ENCODE assay signal across 28 cellular contexts in genomic region chr9:119773823-119774222, GRCh38.
"Had no signal": no experiment of that assay in that cellular context is flagged by ENCODE, and none has a peak within 500 bp of the region (broad histone marks: within the 10 kb centered on the region; RNA-seq: fewer than 3 reads in every experiment).

No MANE protein-coding gene starts in this region.

- H3K27me3 Mint-ChIP-seq: activated CD8-positive, alpha-beta T cell treated with anti-CD3 and anti-CD28 coated beads for 36 hours; activated T-helper 17 cell treated with anti-CD3 and anti-CD28 coated beads, Interleukin-2, amount 50 U/mL, for 72 hours; central memory CD8-positive, alpha-beta T cell; dendritic cell treated with granulocyte-macrophage colony-stimulating factor and Interleukin-4, amounts not matched to agents 40 ng/mL and 50 ng/mL, for 4 days; T-cell; T-helper 17 cell had no signal

- H3K27me3 ChIP-seq: brain microvascular endothelial cell had no signal

- H3K27ac Mint-ChIP-seq: activated CD8-positive, alpha-beta T cell treated with anti-CD3 and anti-CD28 coated beads for 36 hours; activated naive CD8-positive, alpha-beta T cell; activated T-helper 17 cell treated with anti-CD3 and anti-CD28 coated beads, Interleukin-2, amount 50 U/mL, for 72 hours; dendritic cell treated with granulocyte-macrophage colony-stimulating factor and Interleukin-4, amounts not matched to agents 40 ng/mL and 50 ng/mL, for 4 days; endodermal cell; T-cell; T-helper 17 cell; T-helper 2 cell treated with Interferon-gamma antibody and Interleukin-4, amounts not matched to agents 5 μg/mL and 100 μg/mL, for 36 hours had no signal

- H3K4me1 Mint-ChIP-seq: activated T-helper 17 cell treated with anti-CD3 and anti-CD28 coated beads, Interleukin-2, amount 50 U/mL, for 72 hours; central memory CD8-positive, alpha-beta T cell; T-cell; T-helper 17 cell had no signal

- DNase-seq: activated CD4-positive, alpha-beta T cell treated with anti-CD3 and anti-CD28 coated beads for 1 hour; activated CD4-positive, alpha-beta T cell treated with anti-CD3 and anti-CD28 coated beads for 4 hours; activated CD4-positive, alpha-beta T cell treated with anti-CD3 and anti-CD28 coated beads, Interleukin-2, amount 50 U/mL, for 1 hour; activated CD4-positive, alpha-beta T cell treated with anti-CD3 and anti-CD28 coated beads, Interleukin-2, amount 50 U/mL, for 48 hours; activated CD8-positive, alpha-beta memory T cell treated with anti-CD3 and anti-CD28 coated beads for 24 hours; activated CD8-positive, alpha-beta T cell treated with anti-CD3 and anti-CD28 coated beads for 36 hours; activated effector memory CD4-positive, alpha-beta T cell treated with Interleukin-2 at 50 U/mL for 16 hours; activated gamma-delta T cell treated with Interleukin-2 at 50 U/mL for 16 hours; activated naive CD4-positive, alpha-beta T cell treated with anti-CD3 and anti-CD28 coated beads, Interleukin-2, amount 50 U/mL, for 16 hours; activated naive CD4-positive, alpha-beta T cell treated with Interleukin-2 at 50 U/mL for 16 hours; activated T-cell treated with anti-CD3 and anti-CD28 coated beads, Interleukin-2, amount 50 U/mL, for 4 hours; amniotic stem cell; anterior cingulate cortex; brain microvascular endothelial cell; dorsolateral prefrontal cortex; effector memory CD4-positive, alpha-beta T cell; endodermal cell; foreskin fibroblast; head of caudate nucleus; T-cell; T-helper 17 cell had no signal

- H3K4me3 ChIP-seq: coronary artery, dorsolateral prefrontal cortex had no signal

- H3K36me3 ChIP-seq: brain microvascular endothelial cell had no signal

- H3K27ac ChIP-seq: brain microvascular endothelial cell, coronary artery, dorsolateral prefrontal cortex had no signal

- ATAC-seq: activated CD8-positive, alpha-beta T cell treated with anti-CD3 and anti-CD28 coated beads for 36 hours; activated T-cell treated with anti-CD3 and anti-CD28 coated beads, Interleukin-2, amount 50 U/mL, for 4 hours; activated T-helper 17 cell treated with anti-CD3 and anti-CD28 coated beads, Interleukin-2, amount 50 U/mL, for 72 hours; esophagus mucosa; T-cell; T-helper 17 cell had no signal

- H3K9me3 Mint-ChIP-seq: activated CD8-positive, alpha-beta T cell treated with anti-CD3 and anti-CD28 coated beads for 36 hours; activated T-cell treated with anti-CD3 and anti-CD28 coated beads, Interleukin-2, amount 50 U/mL, for 4 hours; activated T-helper 17 cell treated with anti-CD3 and anti-CD28 coated beads, Interleukin-2, amount 50 U/mL, for 72 hours; central memory CD8-positive, alpha-beta T cell; dendritic cell treated with granulocyte-macrophage colony-stimulating factor and Interleukin-4, amounts not matched to agents 40 ng/mL and 50 ng/mL, for 4 days; endodermal cell; T-cell; T-helper 2 cell treated with Interferon-gamma antibody and Interleukin-4, amounts not matched to agents 5 μg/mL and 100 μg/mL, for 36 hours had no signal

- H3K4me3 Mint-ChIP-seq: activated CD8-positive, alpha-beta T cell treated with anti-CD3 and anti-CD28 coated beads for 36 hours; activated naive CD8-positive, alpha-beta T cell; activated T-cell treated with anti-CD3 and anti-CD28 coated beads, Interleukin-2, amount 50 U/mL, for 4 hours; activated T-helper 17 cell treated with anti-CD3 and anti-CD28 coated beads, Interleukin-2, amount 50 U/mL, for 72 hours; central memory CD8-positive, alpha-beta T cell; dendritic cell treated with granulocyte-macrophage colony-stimulating factor and Interleukin-4, amounts not matched to agents 40 ng/mL and 50 ng/mL, for 4 days; endodermal cell; T-cell; T-helper 17 cell; T-helper 2 cell treated with Interferon-gamma antibody and Interleukin-4, amounts not matched to agents 5 μg/mL and 100 μg/mL, for 36 hours had no signal

- H3K36me3 Mint-ChIP-seq: activated naive CD8-positive, alpha-beta T cell; T-cell had no signal
